13 cellular contexts compared by ENCODE assay signal in genomic region chr16:78184554-78185183, GRCh38.
DNase-seq lines count a peak whose midpoint lies in the region; ATAC-seq and TF ChIP-seq lines count a peak whose summit lies in the region.
"Had no signal": no experiment of that assay in that cellular context is flagged by ENCODE, and none has a peak within 500 bp of the region (broad histone marks: within the 10 kb centered on the region; RNA-seq: fewer than 3 reads in every experiment).

No MANE protein-coding gene starts in this region.

- intact Hi-C loops in activated CD8-positive, alpha-beta T cell treated with anti-CD3 and anti-CD28 coated beads for 36 hours (cut with micrococcal nuclease) = no loop called here

- H3K27ac ChIP-seq in angular gyrus (ENCODE audit: low read depth, low read length) = peak overlapping the region; percentile 60
- H3K27ac ChIP-seq: RWPE1, thyroid gland had no signal

- DNase-seq in COLO668 (lab: John Stamatoyannopoulos, UW; ENCODE audit: unreplicated experiment) = peak; percentile 40
- DNase-seq in NCI-H1092 (lab: John Stamatoyannopoulos, UW) = peak; percentile 77
- peak; percentile 18 for DNase-seq in medulla oblongata (ENCODE audit: extremely low spot score)
- no peak for DNase-seq in COLO829 (ENCODE audit: low spot score)
- no peak for DNase-seq in activated CD8-positive, alpha-beta T cell treated with anti-CD3 and anti-CD28 coated beads for 36 hours
- DNase-seq in NK-92 (lab: John Stamatoyannopoulos, UW; ENCODE audit: unreplicated experiment) = no peak
- no peak for DNase-seq in T-helper 1 cell
- DNase-seq: activated CD4-positive, alpha-beta T cell treated with anti-CD3 and anti-CD28 coated beads, Interleukin-2, amount 50 U/mL, for 1 hour; KBM-7; stimulated activated CD4-positive, alpha-beta T cell treated with anti-CD3 and anti-CD28 coated beads, Interleukin-2, amount 100 ng/mL, for 48 hours had no signal

- H3K9me3 Mint-ChIP-seq in activated CD8-positive, alpha-beta T cell treated with anti-CD3 and anti-CD28 coated beads for 36 hours = peaks cover 3% of the 10 kb centered on the region

- POLR2A ChIA-PET in activated CD8-positive, alpha-beta T cell treated with anti-CD3 and anti-CD28 coated beads for 36 hours (lab: Charles Lee) = no interaction called here

- no peaks in the 10 kb centered on the region for H3K27me3 Mint-ChIP-seq in activated CD8-positive, alpha-beta T cell treated with anti-CD3 and anti-CD28 coated beads for 36 hours

- H3K36me3 Mint-ChIP-seq in activated CD8-positive, alpha-beta T cell treated with anti-CD3 and anti-CD28 coated beads for 36 hours (ENCODE audit: low read depth) = no peaks in the 10 kb centered on the region

- CTCF ChIA-PET in activated CD8-positive, alpha-beta T cell treated with anti-CD3 and anti-CD28 coated beads for 36 hours (lab: Charles Lee) = no interaction called here

- TF ChIP-seq CTCF in activated CD8-positive, alpha-beta T cell treated with anti-CD3 and anti-CD28 coated beads for 36 hours (IDR thresholded peaks at IDR 0.05) = no peak

- no peak overlapping the region for H3K27ac Mint-ChIP-seq in activated CD8-positive, alpha-beta T cell treated with anti-CD3 and anti-CD28 coated beads for 36 hours

- no peak overlapping the region for H3K4me3 Mint-ChIP-seq in activated CD8-positive, alpha-beta T cell treated with anti-CD3 and anti-CD28 coated beads for 36 hours

- ATAC-seq in activated CD8-positive, alpha-beta T cell treated with anti-CD3 and anti-CD28 coated beads for 36 hours = no peak

- no peaks in the 10 kb centered on the region for H3K4me1 Mint-ChIP-seq in activated CD8-positive, alpha-beta T cell treated with anti-CD3 and anti-CD28 coated beads for 36 hours (ENCODE audit: low read depth)

Comparison
In these comparisons a context has a peak if more than half of its experiments do, and no peak if none do; other contexts are left out.
1. DNase-seq: peak in COLO668 (single experiment), NCI-H1092 (single experiment) and medulla oblongata (single experiment); none in COLO829 (single experiment), activated CD8-positive, alpha-beta T cell treated with anti-CD3 and anti-CD28 coated beads for 36 hours (single experiment), NK-92 (single experiment) and T-helper 1 cell (0 of 5).